Comparison of ENCODE assay signal across 1 cellular context in genomic region chr2:217077841-217078407, GRCh38.
A peak's percentile ranks its signal among the peaks of the same experiment; 100 is the strongest.
TF ChIP-seq lines count a peak whose summit lies in the region.

No MANE protein-coding gene starts in this region.

TF ChIP-seq in K562, 482 proteins besides CTCF, POLR2A, EP300 and RAD21 (continued from another document):
- TF ChIP-seq ATF3 (IDR thresholded peaks at IDR 0.05) (peak; percentile 23; the same call in 1 of the 2 replicates), ATF3 (CRISPR knock-in tag; conservative IDR thresholded peaks at IDR 0.05) (no peak), PCBP2 (IDR thresholded peaks at IDR 0.05; ENCODE audit: low read depth, low read length, poor library complexity, severe bottlenecking) (no peak), HDAC8 (tag; IDR thresholded peaks at IDR 0.05) (no peak), L3MBTL2 (IDR thresholded peaks at IDR 0.05) (peak; percentile 51), BRF1 (IDR thresholded peaks at IDR 0.05; ENCODE audit: borderline replicate concordance, extremely low read depth, insufficient read length) (no peak), SUPT5H (IDR thresholded peaks at IDR 0.05) (no peak), ELK3 (CRISPR knock-in tag; IDR thresholded peaks at IDR 0.05) (no peak), MECOM (CRISPR knock-in tag; IDR thresholded peaks at IDR 0.05) (no peak), HSF4 (CRISPR knock-in tag; IDR thresholded peaks at IDR 0.05; ENCODE audit: borderline replicate concordance) (no peak), DPF2 (IDR thresholded peaks at IDR 0.05) (peak; percentile 84), BRD4 (IDR thresholded peaks at IDR 0.05) (no peak), XRCC3 (IDR thresholded peaks at IDR 0.05) (no peak), NFE2 (IDR thresholded peaks at IDR 0.05; ENCODE audit: low read depth) (no peak), CHCHD3 (CRISPR knock-in tag; IDR thresholded peaks at IDR 0.05) (no peak), PHTF2 (CRISPR knock-in tag; IDR thresholded peaks at IDR 0.05) (no peak), HLTF (IDR thresholded peaks at IDR 0.05) (no peak), ZNF239 (CRISPR knock-in tag; IDR thresholded peaks at IDR 0.05) (no peak), NFXL1 (CRISPR knock-in tag; IDR thresholded peaks at IDR 0.05) (no peak), ELF1 (tag; IDR thresholded peaks at IDR 0.05) (no peak), BACH1 (tag; IDR thresholded peaks at IDR 0.05) (no peak), POU5F1 (IDR thresholded peaks at IDR 0.05; ENCODE audit: borderline replicate concordance, low read depth, low read length, partially characterized antibody) (no peak), RREB1 (CRISPR knock-in tag; IDR thresholded peaks at IDR 0.05) (no peak), TAF9B (IDR thresholded peaks at IDR 0.05; ENCODE audit: partially characterized antibody) (no peak), ADNP (tag; IDR thresholded peaks at IDR 0.05) (no peak), DNMT1 (IDR thresholded peaks at IDR 0.05) (no peak), MITF (IDR thresholded peaks at IDR 0.05) (0 out of 2 replicates have a peak, but pooled peaks have one; percentile 29), STAG1 (CRISPR knock-in tag; IDR thresholded peaks at IDR 0.05; ENCODE audit: borderline replicate concordance) (no peak), ATF1 (CRISPR knock-in tag; IDR thresholded peaks at IDR 0.05) (no peak), ATF1 (tag; IDR thresholded peaks at IDR 0.05) (no peak), ZMIZ1 (IDR thresholded peaks at IDR 0.05; ENCODE audit: low read depth in 2 of 2, low read length in 2 of 2) (no peak), SIRT6 (IDR thresholded peaks at IDR 0.05; ENCODE audit: low read depth, low read length) (no peak), NCOR1 (IDR thresholded peaks at IDR 0.05) (peak; percentile 91), MXD1 (CRISPR knock-in tag; IDR thresholded peaks at IDR 0.05; ENCODE audit: borderline replicate concordance, poor library complexity, severe bottlenecking) (no peak), GATA2 (CRISPR knock-in tag; IDR thresholded peaks at IDR 0.05) (peak; percentile 61; the same call in 1 of the 2 replicates)
